ENCODE assay signal across 12 cellular contexts in genomic region chr3:186839874-186840641, GRCh38. TPM values are rescaled to one million over a fixed set of nuclear protein-coding genes. Genes with fewer than 3 reads are reported as not detected.
A peak's percentile ranks its signal among the peaks of the same experiment; 100 is the strongest.
DNase-seq lines count a peak whose midpoint lies in the region; ATAC-seq and TF ChIP-seq lines count a peak whose summit lies in the region.
"Had no signal": no experiment of that assay in that cellular context is flagged by ENCODE, and none has a peak within 500 bp of the region (broad histone marks: within the 10 kb centered on the region; RNA-seq: fewer than 3 reads in every experiment).

No MANE protein-coding gene starts in this region.

- H3K4me1 ChIP-seq in GM23248 (ENCODE audit: insufficient read depth): no peaks in the 10 kb centered on the region

- no peaks in the 10 kb centered on the region for H3K36me3 ChIP-seq in GM23248 (ENCODE audit: low read depth)

- H4K20me1 ChIP-seq in GM23248 (ENCODE audit: insufficient read depth): no peaks in the 10 kb centered on the region

- TF ChIP-seq CTCF in fibroblast of mammary gland (conservative IDR thresholded peaks at IDR 0.05; ENCODE audit: control insufficient read depth, insufficient read depth, low read depth, low read length): no peak

- H3K4me2 ChIP-seq in GM23248 (ENCODE audit: unreplicated experiment): no peak overlapping the region

- WGBS in GM23248 (ENCODE audit: low coverage in 1 of 2, low lambda C conversion rate in 2 of 2, missing lambda C conversion rate in 2 of 2), 2 experiments: 70% methylated on average over 17 of the region's 17 CpGs

- no peak overlapping the region for H3K9ac ChIP-seq in GM23248

- H3K9me3 ChIP-seq in GM23248 (ENCODE audit: low read depth): no peaks in the 10 kb centered on the region
- H3K9me3 ChIP-seq: mucosa of descending colon had no signal

- no peak for ATAC-seq in GM19397 (IDR thresholded peaks at IDR 0.05; ENCODE audit: unreplicated experiment)
- ATAC-seq: activated T-cell treated with anti-CD3 and anti-CD28 coated beads, Interleukin-2, amount 50 U/mL, for 72 hours; mucosa of descending colon; stimulated activated naive CD8-positive, alpha-beta T cell treated with anti-CD3 and anti-CD28 coated beads, Interleukin-15, amount 100 ng/mL, for 72 hours had no signal

- H3K27ac ChIP-seq in GM23248: no peak overlapping the region

- in situ Hi-C loops in GM23248 (cut with MboI): loop anchor here (25.0 kb wide), 2 partner anchors 472 to 847 kb away; no protein-coding TSS in a partner anchor

- H3K79me2 ChIP-seq in GM23248 (ENCODE audit: insufficient read depth): no peaks in the 10 kb centered on the region

- H3K4me3 ChIP-seq in GM23248 (no peak overlapping the region), fibroblast of mammary gland (ENCODE audit: control insufficient read depth, low read depth, low read length) (no peak overlapping the region), skeletal muscle cell (ENCODE audit: low read depth, low read length) (no peak overlapping the region)
- H3K4me3 ChIP-seq: mucosa of descending colon had no signal

- no peak overlapping the region for H2AFZ ChIP-seq in GM23248

- DNase-seq in GM23248: peak; percentile 59
- peak; percentile 50 for DNase-seq in RPMI7951 (ENCODE audit: low read depth)
- peak; percentile 36 for DNase-seq in fibroblast of mammary gland (ENCODE audit: low read depth)
- DNase-seq in skeletal muscle cell (ENCODE audit: low read depth): peak; percentile 35
- no peak for DNase-seq in NCI-H1436 (lab: John Stamatoyannopoulos, UW)
- DNase-seq in NCI-H2171 treated with DMSO at 0.1 percent for 48 hours (lab: John Stamatoyannopoulos, UW): no peak
- DNase-seq: activated CD4-positive, CD25-positive, alpha-beta regulatory T cell treated with anti-CD3 and anti-CD28 coated beads, Interleukin-2, amount 50 U/mL, for 72 hours; activated T-cell treated with anti-CD3 and anti-CD28 coated beads, Interleukin-2, amount 50 U/mL, for 72 hours; mucosa of descending colon; NCI-H446 treated with DMSO at 0.1 percent for 48 hours; stimulated activated naive CD8-positive, alpha-beta T cell treated with anti-CD3 and anti-CD28 coated beads, Interleukin-15, amount 100 ng/mL, for 72 hours had no signal

- no peaks in the 10 kb centered on the region for H3F3A ChIP-seq in GM23248 (ENCODE audit: insufficient read depth)

- peaks cover 26% of the 10 kb centered on the region for H3K27me3 ChIP-seq in GM23248 (replicated peaks; ENCODE audit: insufficient read depth)

- H3K9me2 ChIP-seq in GM23248 (ENCODE audit: insufficient read depth): no peaks in the 10 kb centered on the region

RNA-seq across cellular contexts. Expression of gene ADIPOQ, which starts 2.5 kb away (rescaled TPM):
- not detected in 2 replicates for total RNA-seq in GM23248 (2014; rRNA removed; shearing (Covaris generic))
- not detected in 2 replicates for polyA plus RNA-seq in GM23248 (2016; fragmentation: Nextera tagmentation; extraction: Ambion mirVana)
- total RNA-seq in RPMI7951 (2014; rRNA removed; shearing (Covaris generic)): not detected in 2 replicates

RNA-seq across cellular contexts. Expression of gene RFC4, which starts 33.8 kb away (rescaled TPM):
- 12.0 and 16.2 TPM in 2 replicates for total RNA-seq in GM23248 (2014; rRNA removed; shearing (Covaris generic))
- 22.1 and 22.8 TPM in 2 replicates for polyA plus RNA-seq in GM23248 (2016; fragmentation: Nextera tagmentation; extraction: Ambion mirVana)
- total RNA-seq in RPMI7951 (2014; rRNA removed; shearing (Covaris generic)): 142 and 161 TPM in 2 replicates

RNA-seq across cellular contexts. Expression of gene EIF4A2, which starts 56.7 kb away (rescaled TPM):
- 426 and 469 TPM in 2 replicates for total RNA-seq in GM23248 (2014; rRNA removed; shearing (Covaris generic))
- polyA plus RNA-seq in GM23248 (2016; fragmentation: Nextera tagmentation; extraction: Ambion mirVana): 122 TPM in 2 replicates
- total RNA-seq in RPMI7951 (2014; rRNA removed; shearing (Covaris generic)): 465 and 511 TPM in 2 replicates

Comparison
In these comparisons a context has a peak if more than half of its experiments do, and no peak if none do; other contexts are left out.
1. DNase-seq: peak in GM23248 (single experiment), RPMI7951 (single experiment), fibroblast of mammary gland (single experiment) and skeletal muscle cell (single experiment); none in NCI-H1436 (single experiment) and NCI-H2171 treated with DMSO at 0.1 percent for 48 hours (single experiment).